Comparison of ENCODE assay signal across 13 cellular contexts in genomic region chr5:28473531-28474107, GRCh38.
A peak's percentile ranks its signal among the peaks of the same experiment; 100 is the strongest.
DNase-seq lines count a peak whose midpoint lies in the region; ATAC-seq, FAIRE-seq and TF ChIP-seq lines count a peak whose summit lies in the region.
"Had no signal": no experiment of that assay in that cellular context is flagged by ENCODE, and none has a peak within 500 bp of the region (broad histone marks: within the 10 kb centered on the region; RNA-seq: fewer than 3 reads in every experiment).

No MANE protein-coding gene starts in this region.

- no peaks in the 10 kb centered on the region for H3K9me3 Mint-ChIP-seq in MCF 10A (ENCODE audit: unreplicated experiment)

- H3K9me3 ChIP-seq in breast epithelium, result no peaks in the 10 kb centered on the region
- H3K9me3 ChIP-seq: BLaER1 treated with 17β-estradiol and CSF1 and Interleukin-3, amounts not matched to agents 10 nM and 100 nM had no signal

- no peaks in the 10 kb centered on the region for H3K27me3 ChIP-seq in breast epithelium
- H3K27me3 ChIP-seq: BLaER1 treated with 17β-estradiol and CSF1 and Interleukin-3, amounts not matched to agents 10 nM and 100 nM had no signal

- no peaks in the 10 kb centered on the region for H3K36me3 Mint-ChIP-seq in MCF 10A (ENCODE audit: insufficient read depth, unreplicated experiment)
- H3K36me3 Mint-ChIP-seq: activated naive CD4-positive, alpha-beta T cell treated with anti-CD3 and anti-CD28 coated beads, Interleukin-2, amount 10 ng/mL, durations not matched to agents 7 days and 5 days had no signal

- CTCF ChIA-PET in MCF 10A (lab: Yijun Ruan, JAX), result interaction anchor here (0.5 to 4.0 kb wide), 34 partner anchors 10 to 879 kb away, joined by 3 to 50 read pairs (median 4); no protein-coding TSS in a partner anchor

- H3K4me1 ChIP-seq in breast epithelium, result no peaks in the 10 kb centered on the region

- H3K36me3 ChIP-seq in breast epithelium, result no peaks in the 10 kb centered on the region
- H3K36me3 ChIP-seq: BLaER1 treated with 17β-estradiol and CSF1 and Interleukin-3, amounts not matched to agents 10 nM and 100 nM had no signal

- no peak overlapping the region for H3K27ac ChIP-seq in breast epithelium
- H3K27ac ChIP-seq: BLaER1 treated with 17β-estradiol and CSF1 and Interleukin-3, amounts not matched to agents 10 nM and 100 nM had no signal

- no peak for TF ChIP-seq CTCF in MCF 10A (IDR thresholded peaks at IDR 0.05; ENCODE audit: unreplicated experiment)
- TF ChIP-seq CTCF in breast epithelium (IDR thresholded peaks at IDR 0.05), result no peak
- TF ChIP-seq CTCF in fibroblast of the aortic adventitia (IDR thresholded peaks at IDR 0.05; ENCODE audit: insufficient read depth, low read length), result no peak

- H3K4me3 ChIP-seq in breast epithelium (no peak overlapping the region), fibroblast of the aortic adventitia (ENCODE audit: low read depth, low read length) (no peak overlapping the region)
- H3K4me3 ChIP-seq: BLaER1 treated with 17β-estradiol and CSF1 and Interleukin-3, amounts not matched to agents 10 nM and 100 nM had no signal

- H3K27ac Mint-ChIP-seq in MCF 10A (ENCODE audit: low read depth, unreplicated experiment), result no peak overlapping the region
- H3K27ac Mint-ChIP-seq: activated B cell treated with CpG ODN at 0.5 μM for 24 hours; activated naive CD4-positive, alpha-beta T cell treated with anti-CD3 and anti-CD28 coated beads, Interleukin-2, amount 10 ng/mL, durations not matched to agents 7 days and 5 days; stimulated activated naive CD8-positive, alpha-beta T cell treated with anti-CD3 and anti-CD28 coated beads, Interleukin-15, amount 100 ng/mL, for 72 hours had no signal

- no TSS peak for BruUV-seq in MCF 10A (replicated peaks; lab: Mats Ljungman, UMichigan)

- no peaks in the 10 kb centered on the region for H3K27me3 Mint-ChIP-seq in MCF 10A (ENCODE audit: insufficient read depth, unreplicated experiment)
- H3K27me3 Mint-ChIP-seq: activated B cell treated with CpG ODN at 0.5 μM for 24 hours; activated naive CD4-positive, alpha-beta T cell treated with anti-CD3 and anti-CD28 coated beads, Interleukin-2, amount 10 ng/mL, durations not matched to agents 7 days and 5 days; stimulated activated naive CD8-positive, alpha-beta T cell treated with anti-CD3 and anti-CD28 coated beads, Interleukin-15, amount 100 ng/mL, for 72 hours had no signal

- no peak overlapping the region for H3K4me3 Mint-ChIP-seq in MCF 10A (ENCODE audit: unreplicated experiment)
- H3K4me3 Mint-ChIP-seq: activated B cell treated with CpG ODN at 0.5 μM for 24 hours; activated naive CD4-positive, alpha-beta T cell treated with anti-CD3 and anti-CD28 coated beads, Interleukin-2, amount 10 ng/mL, durations not matched to agents 7 days and 5 days; stimulated activated naive CD8-positive, alpha-beta T cell treated with anti-CD3 and anti-CD28 coated beads, Interleukin-15, amount 100 ng/mL, for 72 hours had no signal

- TF ChIP-seq POLR2A in breast epithelium (IDR thresholded peaks at IDR 0.05), result no peak

- no peak for ATAC-seq in GM19467 (IDR thresholded peaks at IDR 0.05; ENCODE audit: unreplicated experiment)
- ATAC-seq: stimulated activated naive CD8-positive, alpha-beta T cell treated with anti-CD3 and anti-CD28 coated beads, Interleukin-15, amount 100 ng/mL, for 72 hours had no signal

- FAIRE-seq in urothelium cell line (lab: Jason Lieb, UNC), result no peak
- FAIRE-seq in RCC 7860 (lab: Jason Lieb, UNC), result no peak

- POLR2A ChIA-PET in MCF 10A (lab: Yijun Ruan, JAX), result no interaction called here

- intact Hi-C loops in MCF 10A (cut with micrococcal nuclease) (loop anchor here (1.0 to 2.0 kb wide), 3 partner anchors 129 to 423 kb away; no protein-coding TSS in a partner anchor), breast epithelium (cut with DNase I; ENCODE audit: low total_unique reads) (no loop called here)

- DNase-seq in MCF 10A (ENCODE audit: unreplicated experiment) (peak; percentile 34), breast epithelium (ENCODE audit: low spot score in 2 of 2) (no peak), RPMI7951 (ENCODE audit: low read depth) (peak; percentile 3), fibroblast of the aortic adventitia (ENCODE audit: low read depth) (peak; percentile 0), urothelium cell line (ENCODE audit: low spot score) (peak; percentile 8), RCC 7860 (ENCODE audit: low spot score) (no peak), COR-L47 (lab: John Stamatoyannopoulos, UW) (no peak)
- DNase-seq: activated B cell treated with CpG ODN at 0.5 μM for 24 hours; activated naive CD4-positive, alpha-beta T cell treated with anti-CD3 and anti-CD28 coated beads, Interleukin-2, amount 10 ng/mL, durations not matched to agents 7 days and 5 days; erythroblast; stimulated activated naive CD8-positive, alpha-beta T cell treated with anti-CD3 and anti-CD28 coated beads, Interleukin-15, amount 100 ng/mL, for 72 hours had no signal

- no peaks in the 10 kb centered on the region for H3K4me1 Mint-ChIP-seq in MCF 10A (ENCODE audit: insufficient read depth, unreplicated experiment)
- H3K4me1 Mint-ChIP-seq: activated B cell treated with CpG ODN at 0.5 μM for 24 hours; activated naive CD4-positive, alpha-beta T cell treated with anti-CD3 and anti-CD28 coated beads, Interleukin-2, amount 10 ng/mL, durations not matched to agents 7 days and 5 days; stimulated activated naive CD8-positive, alpha-beta T cell treated with anti-CD3 and anti-CD28 coated beads, Interleukin-15, amount 100 ng/mL, for 72 hours had no signal

Comparison
In these comparisons a context has a peak if more than half of its experiments do, and no peak if none do; other contexts are left out.
1. DNase-seq: peak in MCF 10A (single experiment), RPMI7951 (single experiment), fibroblast of the aortic adventitia (single experiment) and urothelium cell line (single experiment); none in breast epithelium (0 of 2), RCC 7860 (single experiment) and COR-L47 (single experiment).